8 cellular contexts compared by ENCODE assay signal in genomic region chr12:48818831-48819590, GRCh38. TPM values are rescaled to one million over a fixed set of nuclear protein-coding genes. Genes with fewer than 3 reads are reported as not detected.
DNase-seq lines count a peak whose midpoint lies in the region; ATAC-seq and TF ChIP-seq lines count a peak whose summit lies in the region.

No MANE protein-coding gene starts in this region.

- in situ Hi-C loops in HAP-1 (cut with MboI; ENCODE audit: low sequenced_read_pairs) = no loop called here

- H3K9me3 Mint-ChIP-seq in activated T-cell treated with anti-CD3 and anti-CD28 coated beads, Interleukin-2, amount 50 U/mL, for 4 hours = no peaks in the 10 kb centered on the region

- no peak overlapping the region for H3K27ac ChIP-seq in iPS DF 6.9 (ENCODE audit: low read length)

- H3K36me3 Mint-ChIP-seq in activated T-cell treated with anti-CD3 and anti-CD28 coated beads, Interleukin-2, amount 50 U/mL, for 4 hours (ENCODE audit: insufficient read depth) = no peaks in the 10 kb centered on the region

- peaks cover 6% of the 10 kb centered on the region for H3K27me3 Mint-ChIP-seq in activated T-cell treated with anti-CD3 and anti-CD28 coated beads, Interleukin-2, amount 50 U/mL, for 4 hours (ENCODE audit: low read depth)

- H3K27me3 ChIP-seq in HAP-1 (ENCODE audit: low read depth) (no peaks in the 10 kb centered on the region), iPS DF 6.9 (ENCODE audit: control insufficient read depth, insufficient read depth, low read length) (peaks cover 21% of the 10 kb centered on the region)

- H3K4me1 ChIP-seq in HAP-1 = peaks cover 11% of the 10 kb centered on the region
- H3K4me1 ChIP-seq in iPS DF 6.9 (ENCODE audit: control insufficient read depth, insufficient read depth, low read length) = no peaks in the 10 kb centered on the region

- ATAC-seq in activated T-cell treated with anti-CD3 and anti-CD28 coated beads, Interleukin-2, amount 50 U/mL, for 4 hours = peak in 1 of 2 donors; percentile 4
- no peak for ATAC-seq in HG03025 (IDR thresholded peaks at IDR 0.05; ENCODE audit: low FRiP score, unreplicated experiment)
- no peak for ATAC-seq in GM18873 (IDR thresholded peaks at IDR 0.05; ENCODE audit: low FRiP score, unreplicated experiment)

- H3K4me3 ChIP-seq in HAP-1 = peak overlapping the region; percentile 64
- peak overlapping the region; percentile 54; the same call in 1 of the 2 replicates for H3K4me3 ChIP-seq in iPS DF 6.9 (ENCODE audit: low read length)

- H3K9me3 ChIP-seq in HAP-1 (no peaks in the 10 kb centered on the region), iPS DF 6.9 (ENCODE audit: control insufficient read depth, insufficient read depth, low read length) (no peaks in the 10 kb centered on the region)

- no peak for DNase-seq in AG09319 (ENCODE audit: extremely low read depth, low read depth)
- no peak for DNase-seq in HAP-1 (ENCODE audit: low spot score in 2 of 2)
- peak; percentile 39 for DNase-seq in activated T-cell treated with anti-CD3 and anti-CD28 coated beads, Interleukin-2, amount 50 U/mL, for 4 hours
- DNase-seq in iPS DF 6.9 (ENCODE audit: low read depth, low spot score) = no peak
- DNase-seq in stimulated activated CD4-positive, alpha-beta T cell treated with anti-CD3 and anti-CD28 coated beads, Interleukin-2, amount 100 ng/mL, for 4 hours (ENCODE audit: low read depth) = peak; percentile 49
- no peak for DNase-seq in epidermal melanocyte (ENCODE audit: insufficient read length, low spot score)

- H3K36me3 ChIP-seq in HAP-1 (replicated peaks) = 0 out of 2 replicates have a peak, but pooled peaks cover under 1% of the 10 kb centered on the region
- no peaks in the 10 kb centered on the region for H3K36me3 ChIP-seq in iPS DF 6.9 (ENCODE audit: control insufficient read depth, insufficient read depth, low read length)

- no CpG with 5 or more reads among the region's 37 CpGs for WGBS in iPS DF 6.9 (ENCODE audit: insufficient coverage, insufficient read length)

- TF ChIP-seq CTCF in AG09319 (IDR thresholded peaks at IDR 0.05; ENCODE audit: low read depth, low read length) = peak; percentile 36

- peak overlapping the region; percentile 80 for H3K4me3 Mint-ChIP-seq in activated T-cell treated with anti-CD3 and anti-CD28 coated beads, Interleukin-2, amount 50 U/mL, for 4 hours

- peaks cover 30% of the 10 kb centered on the region for H3K4me1 Mint-ChIP-seq in activated T-cell treated with anti-CD3 and anti-CD28 coated beads, Interleukin-2, amount 50 U/mL, for 4 hours (ENCODE audit: low read depth)

RNA-seq across cellular contexts. Expression of gene CACNB3, which starts 0.7 kb away (rescaled TPM):
- total RNA-seq in activated T-cell treated with anti-CD3 and anti-CD28 coated beads, Interleukin-2, amount 50 U/mL, for 4 hours = 1 to 10 TPM; 1.7 to 3.5 (median 2.3) TPM

RNA-seq across cellular contexts. Expression of gene ADCY6, which starts 30.1 kb away (rescaled TPM):
- total RNA-seq in activated T-cell treated with anti-CD3 and anti-CD28 coated beads, Interleukin-2, amount 50 U/mL, for 4 hours = under 1 TPM; 0.22 to 0.53 (median 0.40) TPM

RNA-seq across cellular contexts. Expression of gene DDX23, which starts 33.0 kb away (rescaled TPM):
- total RNA-seq in activated T-cell treated with anti-CD3 and anti-CD28 coated beads, Interleukin-2, amount 50 U/mL, for 4 hours = 100 to 1,000 TPM; 117 to 127 (median 126) TPM

RNA-seq across cellular contexts. Expression of gene RND1, which starts 46.7 kb away (rescaled TPM):
- 1 to 10 TPM; 1.3 to 2.2 (median 2.0) TPM for total RNA-seq in activated T-cell treated with anti-CD3 and anti-CD28 coated beads, Interleukin-2, amount 50 U/mL, for 4 hours

Comparison
In these comparisons a context has a peak if more than half of its experiments do, and no peak if none do; other contexts are left out.
1. DNase-seq: peak in activated T-cell treated with anti-CD3 and anti-CD28 coated beads, Interleukin-2, amount 50 U/mL, for 4 hours (single experiment) and stimulated activated CD4-positive, alpha-beta T cell treated with anti-CD3 and anti-CD28 coated beads, Interleukin-2, amount 100 ng/mL, for 4 hours (single experiment); none in AG09319 (single experiment), HAP-1 (0 of 2), iPS DF 6.9 (single experiment) and epidermal melanocyte (single experiment).